12 cellular contexts compared by ENCODE assay signal in genomic region chr11:126079640-126080205, GRCh38. TPM values are rescaled to one million over a fixed set of nuclear protein-coding genes. Genes with fewer than 3 reads are reported as not detected.
DNase-seq lines count a peak whose midpoint lies in the region; TF ChIP-seq lines count a peak whose summit lies in the region.
"Had no signal": no experiment of that assay in that cellular context is flagged by ENCODE, and none has a peak within 500 bp of the region (broad histone marks: within the 10 kb centered on the region; RNA-seq: fewer than 3 reads in every experiment).

No MANE protein-coding gene starts in this region.

- TF ChIP-seq CTCF in PC-9 (conservative IDR thresholded peaks at IDR 0.05) (no peak; the same call in 1 of the 2 replicates), transverse colon (IDR thresholded peaks at IDR 0.05) (no peak), OCI-LY7 (conservative IDR thresholded peaks at IDR 0.05; ENCODE audit: low read length) (no peak)

- H3K36me3 ChIP-seq in PC-9 (ENCODE audit: low read depth) = no peaks in the 10 kb centered on the region
- no peaks in the 10 kb centered on the region for H3K36me3 ChIP-seq in transverse colon
- H3K36me3 ChIP-seq in OCI-LY7 (ENCODE audit: insufficient read depth, low read length) = no peaks in the 10 kb centered on the region

- H3K27me3 ChIP-seq in PC-9 (ENCODE audit: insufficient read depth, low read depth) = no peaks in the 10 kb centered on the region
- no peaks in the 10 kb centered on the region for H3K27me3 ChIP-seq in transverse colon

- H4K20me1 ChIP-seq in PC-9 (ENCODE audit: insufficient read depth) = no peaks in the 10 kb centered on the region
- H4K20me1 ChIP-seq in OCI-LY7 (ENCODE audit: insufficient read depth, low read length) = no peaks in the 10 kb centered on the region

- H3K4me1 ChIP-seq in PC-9 (replicated peaks; ENCODE audit: insufficient read depth) = peaks cover 32% of the 10 kb centered on the region
- H3K4me1 ChIP-seq in transverse colon = peaks cover 0 to 10% (median 3%) of the 10 kb centered on the region in 4 donors
- no peaks in the 10 kb centered on the region for H3K4me1 ChIP-seq in OCI-LY7 (ENCODE audit: insufficient read depth, low read length, poor library complexity, severe bottlenecking)

- BruUV-seq in PC-9 (replicated peaks; lab: Mats Ljungman, UMichigan) = no TSS peak
- BruUV-seq in OCI-LY7 (replicated peaks; lab: Mats Ljungman, UMichigan) = no TSS peak

- H3K9me2 ChIP-seq in PC-9 (ENCODE audit: insufficient read depth) = no peaks in the 10 kb centered on the region
- no peaks in the 10 kb centered on the region for H3K9me2 ChIP-seq in OCI-LY7 (ENCODE audit: insufficient read depth, low read length)

- no peaks in the 10 kb centered on the region for H3K79me2 ChIP-seq in PC-9 (ENCODE audit: low read depth)
- no peaks in the 10 kb centered on the region for H3K79me2 ChIP-seq in OCI-LY7 (ENCODE audit: insufficient read depth, low read depth, low read length)

- peak overlapping the region; percentile 78 for H3K27ac ChIP-seq in PC-9
- peak overlapping the region in 3 of 4 donors; percentile 28 to 71 (median 49) for H3K27ac ChIP-seq in transverse colon
- no peak overlapping the region for H3K27ac ChIP-seq in OCI-LY7 (ENCODE audit: low read depth, low read length, poor library complexity, severe bottlenecking)

- no peak for TF ChIP-seq POLR2A in transverse colon (IDR thresholded peaks at IDR 0.05)

- 41 to 50% methylated on average over 5 to 6 of the region's 6 CpGs for WGBS in transverse colon (ENCODE audit: low coverage in 1 of 2), 2 donors

- CTCF ChIA-PET in PC-9 (lab: Charles Lee) = no interaction called here
- CTCF ChIA-PET in OCI-LY7 (lab: Charles Lee; ENCODE audit: unreplicated experiment) = no interaction called here

- H2AFZ ChIP-seq in PC-9 = peak overlapping the region; percentile 67
- no peak overlapping the region for H2AFZ ChIP-seq in OCI-LY7 (ENCODE audit: low read length)

- DNase-seq in NCI-H82 (lab: John Stamatoyannopoulos, UW) (peak; percentile 65), NCI-H82 treated with DMSO at 0.1 percent for 48 hours (lab: John Stamatoyannopoulos, UW; ENCODE audit: unreplicated experiment) (no peak), PC-9 (peak; percentile 41 to 76), left kidney (ENCODE audit: low read depth, low spot score) (peak; percentile 60), transverse colon (no peak), COLO829 (ENCODE audit: low spot score) (no peak), OCI-LY7 (ENCODE audit: low spot score) (no peak), nucleus accumbens (lab: John Stamatoyannopoulos, UW) (no peak)
- DNase-seq: activated CD4-positive, alpha-beta T cell treated with anti-CD3 and anti-CD28 coated beads, Interleukin-2, amount 50 U/mL, for 48 hours; GF-D8; Karpas-422; T-helper 1 cell had no signal

- POLR2A ChIA-PET in PC-9 (lab: Charles Lee; ENCODE audit: unreplicated experiment) (interaction anchor here (0.5 to 0.9 kb wide), 3 partner anchors 52 to 754 kb away, joined by 4 to 6 read pairs (median 4); no protein-coding TSS in a partner anchor), OCI-LY7 (lab: Charles Lee) (no interaction called here)

- H3K4me3 ChIP-seq in PC-9 (peak overlapping the region; percentile 27; the same call in 1 of the 2 replicates), transverse colon (no peak overlapping the region), OCI-LY7 (ENCODE audit: low read depth, low read length, poor library complexity, severe bottlenecking) (no peak overlapping the region)

- H3F3A ChIP-seq in PC-9 (ENCODE audit: insufficient read depth, low read depth) = peaks cover 30% of the 10 kb centered on the region

- in situ Hi-C loops in transverse colon (cut with MboI; ENCODE audit: low pct_ligation_motif_present in 1 of 4, low pct_unique_long_range_greater_than_20kb in 1 of 4, low sequenced_read_pairs in 3 of 4) = no loop called here

- TF ChIP-seq EP300 in transverse colon (IDR thresholded peaks at IDR 0.05; ENCODE audit: low read depth) = no peak

- intact Hi-C loops in PC-9 (cut with micrococcal nuclease; ENCODE audit: unreplicated experiment) (loop anchor here (5.0 kb wide), 1 partner anchor 38 kb away; no protein-coding TSS in a partner anchor), transverse colon (cut with DNase I; ENCODE audit: low total_unique reads) (no loop called here), OCI-LY7 (cut with micrococcal nuclease; ENCODE audit: unreplicated experiment) (no loop called here)

- H3K4me2 ChIP-seq in PC-9 (peak overlapping the region; percentile 72), OCI-LY7 (ENCODE audit: low read length) (no peak overlapping the region)

- H3K9me3 ChIP-seq in PC-9 (ENCODE audit: insufficient read depth, low read depth) = no peaks in the 10 kb centered on the region
- H3K9me3 ChIP-seq in transverse colon = no peaks in the 10 kb centered on the region
- no peaks in the 10 kb centered on the region for H3K9me3 ChIP-seq in OCI-LY7 (ENCODE audit: low read length)

RNA-seq across cellular contexts. Expression of gene CDON, which starts 17.1 kb away (rescaled TPM):
- total RNA-seq in PC-9 (2021) (10.0 and 11.2 TPM in 2 replicates), transverse colon (10 to 100 TPM in 2 of 4 donors, 1 to 10 TPM in 2; 7.6 to 31.0 (median 9.9) TPM), OCI-LY7 (2022) (1.1 and 2.5 TPM in 2 replicates)
- total RNA-seq in OCI-LY7 (2014; rRNA removed; shearing (Covaris generic)) = 1.5 and 2.0 TPM in 2 replicates

Comparison
In these comparisons a context has a peak if more than half of its experiments do, and no peak if none do; other contexts are left out.
1. DNase-seq: peak in NCI-H82 (single experiment), PC-9 (2 of 2) and left kidney (single experiment); none in NCI-H82 treated with DMSO at 0.1 percent for 48 hours (single experiment), transverse colon (single experiment), COLO829 (single experiment), OCI-LY7 (single experiment) and nucleus accumbens (0 of 56).